In genomic region chr1:30824736-30825429, GRCh38 we compare ENCODE assay signal across 8 cellular contexts.
DNase-seq lines count a peak whose midpoint lies in the region; ATAC-seq and TF ChIP-seq lines count a peak whose summit lies in the region.

No MANE protein-coding gene starts in this region.

- no peaks in the 10 kb centered on the region for H3K9me3 ChIP-seq in HEK293 (ENCODE audit: control insufficient read depth, insufficient read depth, low read depth, low read length)
- no peaks in the 10 kb centered on the region for H3K9me3 ChIP-seq in T-helper 17 cell (ENCODE audit: control insufficient read depth, low read length, poor library complexity, severe bottlenecking)
- H3K9me3 ChIP-seq in hepatocyte (ENCODE audit: low read depth): no peaks in the 10 kb centered on the region

- H3K79me2 ChIP-seq in hepatocyte: no peaks in the 10 kb centered on the region

- TF ChIP-seq CTCF in HEK293 (tag by site-specific recombination; IDR thresholded peaks at IDR 0.05) (no peak), hepatocyte (IDR thresholded peaks at IDR 0.05; ENCODE audit: poor library complexity) (no peak)

- peaks cover 9% of the 10 kb centered on the region for H3K36me3 Mint-ChIP-seq in T-helper 17 cell (ENCODE audit: low read depth)
- peaks cover 5% of the 10 kb centered on the region for H3K36me3 Mint-ChIP-seq in stimulated activated effector memory CD8-positive, alpha-beta T cell treated with anti-CD3 and anti-CD28 coated beads, Interleukin-12 subunit alpha, Interleukin-12 subunit beta, amount 100 ng/mL, for 72 hours

- H4K20me1 ChIP-seq in hepatocyte (ENCODE audit: insufficient read depth, poor library complexity, severe bottlenecking): no peaks in the 10 kb centered on the region

- no peaks in the 10 kb centered on the region for H3K9me2 ChIP-seq in hepatocyte (replicated peaks; ENCODE audit: insufficient read depth)

- peak overlapping the region; percentile 93 for H3K4me3 Mint-ChIP-seq in T-helper 17 cell
- H3K4me3 Mint-ChIP-seq in stimulated activated effector memory CD8-positive, alpha-beta T cell treated with anti-CD3 and anti-CD28 coated beads, Interleukin-12 subunit alpha, Interleukin-12 subunit beta, amount 100 ng/mL, for 72 hours: peak overlapping the region; percentile 85

- peak overlapping the region; percentile 95; the same call in 1 of the 2 replicates for H3K27ac ChIP-seq in HEK293 (ENCODE audit: extremely low read depth, low read depth, low read length)
- no peak overlapping the region for H3K27ac ChIP-seq in hepatocyte

- ATAC-seq in T-helper 17 cell: no peak
- no peak for ATAC-seq in stimulated activated effector memory CD8-positive, alpha-beta T cell treated with anti-CD3 and anti-CD28 coated beads, Interleukin-12 subunit alpha, Interleukin-12 subunit beta, amount 100 ng/mL, for 72 hours
- no peak for ATAC-seq in HG03354 (IDR thresholded peaks at IDR 0.05; ENCODE audit: poor library complexity, severe bottlenecking, unreplicated experiment)
- ATAC-seq in left lobe of liver: no peak

- POLR2A ChIA-PET in HEK293 (lab: Yijun Ruan, JAX): interaction anchor here (1.0 to 1.9 kb wide), 9 partner anchors 9 to 240 kb away, joined by 3 to 8 read pairs (median 5); no protein-coding TSS in a partner anchor

- no peak overlapping the region for H2AFZ ChIP-seq in hepatocyte

- H3K36me3 ChIP-seq in HEK293 (ENCODE audit: control insufficient read depth in 2 of 2, insufficient read depth in 1 of 2, low read length in 2 of 2): no peaks in the 10 kb centered on the region
- H3K36me3 ChIP-seq in hepatocyte (replicated peaks; ENCODE audit: insufficient read depth, low read depth): no peaks in the 10 kb centered on the region

- H3K27me3 ChIP-seq in hepatocyte: no peaks in the 10 kb centered on the region

- WGBS in hepatocyte (ENCODE audit: low lambda C conversion rate, missing lambda C conversion rate): 45% methylated on average over 10 of the region's 12 CpGs

- peak overlapping the region; percentile 34 for H3K4me3 ChIP-seq in HEK293 (ENCODE audit: low read depth, low read length)
- no peak overlapping the region for H3K4me3 ChIP-seq in hepatocyte

- peaks cover 21% of the 10 kb centered on the region for H3K4me1 Mint-ChIP-seq in T-helper 17 cell
- peaks cover 30% of the 10 kb centered on the region for H3K4me1 Mint-ChIP-seq in stimulated activated effector memory CD8-positive, alpha-beta T cell treated with anti-CD3 and anti-CD28 coated beads, Interleukin-12 subunit alpha, Interleukin-12 subunit beta, amount 100 ng/mL, for 72 hours

- H3K27me3 Mint-ChIP-seq in T-helper 17 cell: peaks cover 76% of the 10 kb centered on the region

- CTCF ChIA-PET in HEK293 (lab: Yijun Ruan, JAX): interaction anchor here (0.6 to 3.8 kb wide), 2 partner anchors 23 to 58 kb away, joined by 3 to 27 read pairs; no protein-coding TSS in a partner anchor

- no peaks in the 10 kb centered on the region for H3K9me3 Mint-ChIP-seq in stimulated activated effector memory CD8-positive, alpha-beta T cell treated with anti-CD3 and anti-CD28 coated beads, Interleukin-12 subunit alpha, Interleukin-12 subunit beta, amount 100 ng/mL, for 72 hours

- H3K27ac Mint-ChIP-seq in T-helper 17 cell: peak overlapping the region; percentile 79
- H3K27ac Mint-ChIP-seq in stimulated activated effector memory CD8-positive, alpha-beta T cell treated with anti-CD3 and anti-CD28 coated beads, Interleukin-12 subunit alpha, Interleukin-12 subunit beta, amount 100 ng/mL, for 72 hours: no peak overlapping the region

- no peak for DNase-seq in T-helper 17 cell
- DNase-seq in hepatocyte (ENCODE audit: low spot score): no peak
- no peak for DNase-seq in stimulated activated effector memory CD8-positive, alpha-beta T cell treated with anti-CD3 and anti-CD28 coated beads, Interleukin-12 subunit alpha, Interleukin-12 subunit beta, amount 100 ng/mL, for 72 hours (ENCODE audit: low spot score in 2 of 2)
- DNase-seq in stimulated activated CD8-positive, alpha-beta memory T cell treated with anti-CD3 and anti-CD28 coated beads, Interleukin-4, amount 100 ng/mL, for 48 hours: no peak
- no peak for DNase-seq in left lobe of liver (ENCODE audit: low spot score)
- no peak for DNase-seq in LoVo (ENCODE audit: low spot score)

- H3K4me1 ChIP-seq in HEK293 (ENCODE audit: control insufficient read depth, insufficient read depth, low read length) (peaks cover 6% of the 10 kb centered on the region), hepatocyte (ENCODE audit: insufficient read depth) (peaks cover 26% of the 10 kb centered on the region)

- H3K4me2 ChIP-seq in hepatocyte: peak overlapping the region; percentile 60

TF ChIP-seq in HEK293, 187 proteins besides CTCF, POLR2A, EP300 and RAD21:
- TF ChIP-seq ZBTB48 (tag by site-specific recombination; IDR thresholded peaks at IDR 0.05): peak; percentile 7
- peak; percentile 27; the same call in 1 of the 2 replicates for TF ChIP-seq KLF9 (tag by site-specific recombination; IDR thresholded peaks at IDR 0.05; ENCODE audit: low read depth)
- peak; percentile 35; the same call in 1 of the 2 replicates for TF ChIP-seq ZNF76 (tag by site-specific recombination; IDR thresholded peaks at IDR 0.05; ENCODE audit: borderline replicate concordance, low read depth)
- TF ChIP-seq ZNF701 (tag by site-specific recombination; IDR thresholded peaks at IDR 0.05): no peak
- TF ChIP-seq ZNF792 (tag by site-specific recombination; IDR thresholded peaks at IDR 0.05): no peak
- TF ChIP-seq MYNN (tag by site-specific recombination; IDR thresholded peaks at IDR 0.05; ENCODE audit: borderline replicate concordance): no peak
- peak; percentile 58 for TF ChIP-seq ZFHX2 (tag by site-specific recombination; conservative IDR thresholded peaks at IDR 0.05)
- TF ChIP-seq, protein P1, sequence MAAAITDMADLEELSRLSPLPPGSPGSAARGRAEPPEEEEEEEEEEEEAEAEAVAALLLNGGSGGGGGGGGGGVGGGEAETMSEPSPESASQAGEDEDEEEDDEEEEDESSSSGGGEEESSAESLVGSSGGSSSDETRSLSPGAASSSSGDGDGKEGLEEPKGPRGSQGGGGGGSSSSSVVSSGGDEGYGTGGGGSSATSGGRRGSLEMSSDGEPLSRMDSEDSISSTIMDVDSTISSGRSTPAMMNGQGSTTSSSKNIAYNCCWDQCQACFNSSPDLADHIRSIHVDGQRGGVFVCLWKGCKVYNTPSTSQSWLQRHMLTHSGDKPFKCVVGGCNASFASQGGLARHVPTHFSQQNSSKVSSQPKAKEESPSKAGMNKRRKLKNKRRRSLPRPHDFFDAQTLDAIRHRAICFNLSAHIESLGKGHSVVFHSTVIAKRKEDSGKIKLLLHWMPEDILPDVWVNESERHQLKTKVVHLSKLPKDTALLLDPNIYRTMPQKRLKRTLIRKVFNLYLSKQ (tag by site-specific recombination; IDR thresholded peaks at IDR 0.05; ENCODE audit: borderline replicate concordance): no peak
- 0 out of 2 replicates have a peak, but pooled peaks have one; percentile 40 for TF ChIP-seq ZNF624 (tag by site-specific recombination; IDR thresholded peaks at IDR 0.05)
- TF ChIP-seq GLI4 (tag by site-specific recombination; IDR thresholded peaks at IDR 0.05): no peak
- peak; percentile 17; the same call in 1 of the 2 replicates for TF ChIP-seq ZBTB7A (tag by site-specific recombination; IDR thresholded peaks at IDR 0.05; ENCODE audit: low read depth)
